Comparison of ENCODE assay signal across 8 cellular contexts in genomic region chr5:79858097-79858723, GRCh38.
DNase-seq lines count a peak whose midpoint lies in the region; ATAC-seq and TF ChIP-seq lines count a peak whose summit lies in the region.

No MANE protein-coding gene starts in this region.

- DNase-seq in GDM1 (lab: John Stamatoyannopoulos, UW) = peak; percentile 23
- peak; percentile 33 for DNase-seq in SW480 (ENCODE audit: low spot score)
- DNase-seq in adrenal gland = peak; percentile 42 to 88 (median 73)
- DNase-seq in left ventricle myocardium superior = peak; percentile 86
- DNase-seq in renal cortical epithelial cell (ENCODE audit: low read depth) = peak; percentile 56
- no peak for DNase-seq in 8988T

- no peaks in the 10 kb centered on the region for H3K79me2 ChIP-seq in KMS-11 (ENCODE audit: insufficient read depth, low read depth)

- ATAC-seq in left ventricle myocardium superior (peak; percentile 66), GM19463 (IDR thresholded peaks at IDR 0.05; ENCODE audit: unreplicated experiment) (no peak)

- H3K9ac ChIP-seq in KMS-11 = no peak overlapping the region

- H3K4me3 ChIP-seq in KMS-11 (IDR thresholded peaks at IDR 0.05; ENCODE audit: insufficient read depth, low read depth, low read length) (no peak overlapping the region), adrenal gland (no peak overlapping the region)

- no peaks in the 10 kb centered on the region for H3K27me3 ChIP-seq in KMS-11 (ENCODE audit: insufficient read depth, low read depth)
- no peaks in the 10 kb centered on the region for H3K27me3 ChIP-seq in adrenal gland

- H4K20me1 ChIP-seq in KMS-11 (ENCODE audit: insufficient read depth) = no peaks in the 10 kb centered on the region

- 32 to 35% (median 33%) methylated on average over 6 of the region's 6 CpGs for WGBS in adrenal gland, 4 donors

- TF ChIP-seq CTCF in KMS-11 (conservative IDR thresholded peaks at IDR 0.05; ENCODE audit: low read depth, low read length) (peak; percentile 99), adrenal gland (IDR thresholded peaks at IDR 0.05) (peak; percentile 84 to 95 (median 90))

- no peak overlapping the region for H2AFZ ChIP-seq in KMS-11 (ENCODE audit: low read depth)

- TF ChIP-seq POLR2A in adrenal gland (IDR thresholded peaks at IDR 0.05) = no peak

- intact Hi-C loops in adrenal gland (cut with DNase I) = no loop called here
- intact Hi-C loops in left ventricle myocardium superior (cut with micrococcal nuclease) = no loop called here

- no peak overlapping the region for H3K4me2 ChIP-seq in KMS-11

- H3K4me1 ChIP-seq in KMS-11 (ENCODE audit: low read depth, poor library complexity, severe bottlenecking) (no peaks in the 10 kb centered on the region), adrenal gland (replicated peaks in 1 of 2) (no peaks in the 10 kb centered on the region)

- no peaks in the 10 kb centered on the region for H3K9me3 ChIP-seq in adrenal gland (replicated peaks in 1 of 3)

- H3K27ac ChIP-seq in KMS-11 = no peak overlapping the region
- H3K27ac ChIP-seq in adrenal gland = no peak overlapping the region

- H3K36me3 ChIP-seq in KMS-11 (ENCODE audit: insufficient read depth) = no peaks in the 10 kb centered on the region
- no peaks in the 10 kb centered on the region for H3K36me3 ChIP-seq in adrenal gland (replicated peaks in 1 of 2)
